1 cellular context compared by ENCODE assay signal in genomic region chr16:2091722-2092620, GRCh38.
A peak's percentile ranks its signal among the peaks of the same experiment; 100 is the strongest.
TF ChIP-seq lines count a peak whose summit lies in the region.

No MANE protein-coding gene starts in this region.

TF ChIP-seq in HepG2, 621 proteins besides CTCF, POLR2A, EP300 and RAD21:
- peak; percentile 7 for TF ChIP-seq RBM22 (optimal IDR thresholded peaks at IDR 0.05; ENCODE audit: low read length)
- TF ChIP-seq POLR2AphosphoS5 (IDR thresholded peaks at IDR 0.05; ENCODE audit: low read depth, low read length): 0 out of 2 replicates have a peak, but pooled peaks have one; percentile 12
- TF ChIP-seq ZBTB33 (CRISPR knock-in tag; IDR thresholded peaks at IDR 0.05): peak; percentile 11; the same call in 1 of the 2 replicates
- TF ChIP-seq ZSCAN12 (CRISPR knock-in tag; IDR thresholded peaks at IDR 0.05): no peak
- TF ChIP-seq GABPA (IDR thresholded peaks at IDR 0.05; ENCODE audit: low read depth, low read length): no peak
- TF ChIP-seq GABPA (CRISPR knock-in tag; IDR thresholded peaks at IDR 0.05; ENCODE audit: low read depth): no peak
- TF ChIP-seq KDM2A (CRISPR knock-in tag; IDR thresholded peaks at IDR 0.05; ENCODE audit: borderline replicate concordance, low read depth): no peak
- no peak for TF ChIP-seq ZNF724P (CRISPR knock-in tag; IDR thresholded peaks at IDR 0.05; ENCODE audit: borderline replicate concordance)
- peak; percentile 16; the same call in 1 of the 2 replicates for TF ChIP-seq ZNF768 (CRISPR knock-in tag; IDR thresholded peaks at IDR 0.05)
TF ChIP-seq in HepG2: peak in this region for 4.
